Comparison of ENCODE assay signal across 34 cellular contexts in the genomic region with DNA sequence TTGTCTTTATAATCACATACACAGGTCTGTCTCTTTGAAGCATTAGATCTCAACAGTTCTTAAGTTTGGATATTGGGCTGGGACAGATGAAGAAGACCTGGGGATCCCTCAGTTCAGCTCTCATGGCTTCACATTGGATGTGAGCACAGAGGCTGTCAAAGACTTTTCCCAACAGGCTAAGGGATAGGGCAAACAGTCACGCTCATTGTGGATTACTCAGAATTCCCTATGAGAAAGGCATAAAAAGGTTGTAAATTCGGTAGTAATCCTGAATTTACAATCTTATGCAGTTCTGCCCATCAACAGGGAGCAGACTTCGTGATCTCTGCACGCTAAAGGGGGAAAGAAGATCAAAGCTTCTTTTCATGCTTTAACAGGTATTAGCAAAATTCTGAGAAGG.
"Had no signal": no experiment of that assay in that cellular context is flagged by ENCODE, and none has a peak within 500 bp of the region (broad histone marks: within the 10 kb centered on the region; RNA-seq: fewer than 3 reads in every experiment).

No MANE protein-coding gene starts in this region.

- H3K4me1 ChIP-seq: adrenal gland, ascending aorta, body of pancreas, breast epithelium had no signal

- ATAC-seq: activated naive CD4-positive, alpha-beta T cell treated with anti-CD3 and anti-CD28 coated beads, Interleukin-2, amount 50 U/mL, for 72 hours; activated naive CD8-positive, alpha-beta T cell treated with anti-CD3 and anti-CD28 coated beads, Interleukin-2, amount 50 U/mL, for 24 hours; activated T-cell treated with anti-CD3 and anti-CD28 coated beads, Interleukin-2, amount 50 U/mL, for 4 hours; activated T-cell treated with anti-CD3 and anti-CD28 coated beads, Interleukin-2, amount 50 U/mL, for 72 hours; activated T-helper 17 cell treated with anti-CD3 and anti-CD28 coated beads, Interleukin-2, amount 50 U/mL, for 72 hours; body of pancreas had no signal

- H3K9me3 ChIP-seq: adrenal gland, ascending aorta, body of pancreas, breast epithelium had no signal

- FAIRE-seq: astrocyte, bronchial epithelial cell had no signal

- H3K36me3 ChIP-seq: adrenal gland, ascending aorta, brain microvascular endothelial cell, breast epithelium, cardiac muscle cell had no signal

- H3K4me3 ChIP-seq: adrenal gland, ascending aorta, body of pancreas, breast epithelium, cardiac muscle cell had no signal

- DNase-seq: activated effector memory CD4-positive, alpha-beta T cell treated with anti-CD3 and anti-CD28 coated beads, Interleukin-2, amount 50 U/mL, for 16 hours; activated effector memory CD4-positive, alpha-beta T cell treated with Interleukin-2 at 50 U/mL for 16 hours; activated gamma-delta T cell; activated gamma-delta T cell treated with Interleukin-2 at 50 U/mL for 16 hours; activated naive CD4-positive, alpha-beta T cell; activated naive CD4-positive, alpha-beta T cell treated with anti-CD3 and anti-CD28 coated beads for 36 hours; activated naive CD4-positive, alpha-beta T cell treated with anti-CD3 and anti-CD28 coated beads, Interleukin-2, amount 10 ng/mL, durations not matched to agents 7 days and 5 days; activated naive CD4-positive, alpha-beta T cell treated with anti-CD3 and anti-CD28 coated beads, Interleukin-2, amount 50 U/mL, for 16 hours; activated naive CD4-positive, alpha-beta T cell treated with Interleukin-2 at 50 U/mL for 16 hours; activated naive CD8-positive, alpha-beta T cell treated with anti-CD3 and anti-CD28 coated beads for 36 hours; activated naive CD8-positive, alpha-beta T cell treated with anti-CD3 and anti-CD28 coated beads, Interleukin-2, amount 10 ng/mL, durations not matched to agents 7 days and 5 days; activated naive CD8-positive, alpha-beta T cell treated with anti-CD3 and anti-CD28 coated beads, Interleukin-2, amount 50 U/mL, for 24 hours; activated T-cell treated with anti-CD3 and anti-CD28 coated beads, Interleukin-2, amount 50 U/mL, for 1 hour; activated T-cell treated with anti-CD3 and anti-CD28 coated beads, Interleukin-2, amount 50 U/mL, for 24 hours; activated T-cell treated with anti-CD3 and anti-CD28 coated beads, Interleukin-2, amount 50 U/mL, for 4 hours; activated T-cell treated with anti-CD3 and anti-CD28 coated beads, Interleukin-2, amount 50 U/mL, for 48 hours; activated T-cell treated with anti-CD3 and anti-CD28 coated beads, Interleukin-2, amount 50 U/mL, for 72 hours; adrenal gland; amniotic stem cell; amygdala; anterior cingulate cortex; aorta; body of pancreas; brain microvascular endothelial cell; caudate nucleus; central memory CD4-positive, alpha-beta T cell; cerebellar nuclear complex had no signal
